In the genomic region with DNA sequence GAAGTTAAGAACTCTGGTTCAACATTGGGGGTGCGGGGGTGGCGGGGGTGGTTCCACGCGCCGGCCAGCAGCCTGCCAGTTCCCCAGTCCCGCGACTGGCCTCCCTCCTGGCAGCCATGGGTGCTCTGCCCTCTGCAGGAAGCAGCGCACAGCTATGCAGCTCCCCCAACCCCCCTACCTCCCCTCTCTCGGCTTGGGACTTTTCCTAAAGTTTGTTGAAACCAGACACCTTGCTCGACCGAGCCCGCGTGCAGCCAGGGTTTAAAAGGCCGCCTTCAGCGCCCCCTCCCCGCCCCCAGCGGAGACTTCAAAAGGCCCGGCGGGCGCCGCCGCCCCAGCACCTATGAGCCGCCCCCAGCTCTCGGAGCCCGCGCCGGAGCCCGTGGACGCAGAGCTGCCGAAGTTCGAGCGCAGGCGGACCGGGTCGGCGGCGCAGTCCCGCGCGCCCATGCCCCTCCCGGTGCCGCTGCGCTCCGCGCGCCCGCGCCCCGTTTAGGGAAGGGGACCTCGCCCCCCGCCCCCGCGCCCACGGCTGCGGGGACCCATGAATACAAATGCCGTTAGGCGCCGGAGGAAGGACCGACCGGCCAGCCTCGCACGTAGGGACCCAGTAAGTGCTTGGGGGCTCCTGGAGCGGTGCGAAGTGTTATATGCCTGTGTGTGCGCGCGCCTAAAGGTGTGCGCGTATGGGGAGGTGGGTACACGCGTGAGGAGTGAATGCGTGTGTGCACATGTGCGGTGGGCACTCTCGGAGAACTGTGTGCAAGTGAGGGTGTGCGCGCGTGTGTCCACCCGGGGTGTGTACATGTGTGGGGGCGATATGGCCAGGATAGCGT, we compare ENCODE assay signal across 9 cellular contexts. TPM values are rescaled to one million over a fixed set of nuclear protein-coding genes. Genes with fewer than 3 reads are reported as not detected.
DNase-seq lines count a peak whose midpoint lies in the region; ATAC-seq and TF ChIP-seq lines count a peak whose summit lies in the region.
"Had no signal": no experiment of that assay in that cellular context is flagged by ENCODE, and none has a peak within 500 bp of the region (broad histone marks: within the 10 kb centered on the region; RNA-seq: fewer than 3 reads in every experiment).

No MANE protein-coding gene starts in this region.

- no peaks in the 10 kb centered on the region for H3K9me3 Mint-ChIP-seq in memory B cell

- peak overlapping the region; percentile 62 for H3K4me3 ChIP-seq in ACC112 (ENCODE audit: low read depth, low read length)
- peak overlapping the region; percentile 39 for H3K4me3 ChIP-seq in brain microvascular endothelial cell (ENCODE audit: low read depth, low read length)

- H3K27ac Mint-ChIP-seq in memory B cell = no peak overlapping the region

- peaks cover 12% of the 10 kb centered on the region for H3K4me1 ChIP-seq in ACC112 (ENCODE audit: control insufficient read depth, insufficient read depth, low read length, unreplicated experiment)

- TF ChIP-seq CTCF in brain microvascular endothelial cell (IDR thresholded peaks at IDR 0.05; ENCODE audit: low read depth, low read length, missing control alignments) = peak; percentile 66

- H3K27ac ChIP-seq in ACC112 (ENCODE audit: low read depth, low read length) (no peak overlapping the region), brain microvascular endothelial cell (no peak overlapping the region)

- peak overlapping the region; percentile 63 for H3K4me3 Mint-ChIP-seq in memory B cell

- no peaks in the 10 kb centered on the region for H3K79me2 ChIP-seq in ACC112 (ENCODE audit: control insufficient read depth, insufficient read depth, low read length, unreplicated experiment)

- H3K36me3 ChIP-seq in ACC112 (ENCODE audit: insufficient read depth, low read length) = no peaks in the 10 kb centered on the region
- H3K36me3 ChIP-seq in brain microvascular endothelial cell (replicated peaks) = no peaks in the 10 kb centered on the region

- H3K4me1 Mint-ChIP-seq in memory B cell = peaks cover 13% of the 10 kb centered on the region

- in situ Hi-C loops in brain microvascular endothelial cell (cut with HindIII; ENCODE audit: low pct_ligation_motif_present, low sequenced_read_pairs) = no loop called here

- DNase-seq in HT1080 (ENCODE audit: low read depth) (peak; percentile 40), brain microvascular endothelial cell (no peak), memory B cell (ENCODE audit: low spot score in 2 of 2) (no peak), NCI-H1436 treated with DMSO at 0.1 percent for 48 hours (lab: John Stamatoyannopoulos, UW) (no peak), NCI-H1048 (lab: John Stamatoyannopoulos, UW) (no peak), H4 (ENCODE audit: low spot score) (no peak)
- no peak for DNase-seq in activated CD4-positive, alpha-beta T cell treated with anti-CD3 and anti-CD28 coated beads, Interleukin-2, amount 50 U/mL, for 1 hour
- DNase-seq: amygdala had no signal

- ATAC-seq in memory B cell (ENCODE audit: low read depth) = no peak

- peaks cover 30% of the 10 kb centered on the region for H3K27me3 Mint-ChIP-seq in memory B cell

- H3K36me3 Mint-ChIP-seq in memory B cell = no peaks in the 10 kb centered on the region

- no peak overlapping the region for H2AFZ ChIP-seq in ACC112 (ENCODE audit: low read length, unreplicated experiment)

- H3K27me3 ChIP-seq in ACC112 (ENCODE audit: insufficient read depth, low read length) = peaks cover 26% of the 10 kb centered on the region
- peaks cover 19% of the 10 kb centered on the region for H3K27me3 ChIP-seq in brain microvascular endothelial cell (replicated peaks)

RNA-seq across cellular contexts. Expression of gene COL27A1, which starts 1.4 kb away (rescaled TPM):
- 19.1 and 21.1 TPM in 2 replicates for total RNA-seq in HT1080 (2014; rRNA removed; shearing (Covaris generic))
- polyA plus RNA-seq in HT1080 (2015; cell fraction: cytosol; rRNA removed) = 7.8 and 8.5 TPM in 2 replicates
- 152 and 154 TPM in 2 replicates for polyA plus RNA-seq in HT1080 (2015; cell fraction: nucleus; rRNA removed)
- 1.3 and 2.4 TPM in 2 replicates for total RNA-seq in H4 (2014; rRNA removed; shearing (Covaris generic))

RNA-seq across cellular contexts. Expression of gene KIF12, which starts 54.9 kb away (rescaled TPM):
- total RNA-seq in HT1080 (2014; rRNA removed; shearing (Covaris generic)) = not detected in 2 replicates
- 0.08 and 0.10 TPM in 2 replicates for polyA plus RNA-seq in HT1080 (2015; cell fraction: cytosol; rRNA removed)
- polyA plus RNA-seq in HT1080 (2015; cell fraction: nucleus; rRNA removed) = 0.19 and 0.22 TPM in 2 replicates
- not detected in 2 replicates for total RNA-seq in H4 (2014; rRNA removed; shearing (Covaris generic))
